ENCODE assay signal across 19 cellular contexts in genomic region chr15:92244703-92245102, GRCh38.
DNase-seq lines count a peak whose midpoint lies in the region; ATAC-seq and TF ChIP-seq lines count a peak whose summit lies in the region.
"Had no signal": no experiment of that assay in that cellular context is flagged by ENCODE, and none has a peak within 500 bp of the region (broad histone marks: within the 10 kb centered on the region; RNA-seq: fewer than 3 reads in every experiment).

No MANE protein-coding gene starts in this region.

- H3K4me3 Mint-ChIP-seq in neural crest cell, result no peak overlapping the region
- H3K4me3 Mint-ChIP-seq in stimulated activated memory B cell treated with anti-CD40 and anti-IgM and Interleukin-4, amounts not matched to agents 10 μg/mL and 1 μg/mL and 100 μg/mL, for 72 hours, result no peak overlapping the region
- no peak overlapping the region for H3K4me3 Mint-ChIP-seq in activated T-cell treated with anti-CD3 and anti-CD28 coated beads, Interleukin-2, amount 50 U/mL, for 24 hours
- H3K4me3 Mint-ChIP-seq: CD4-positive, alpha-beta memory T cell had no signal

- peaks cover 58% of the 10 kb centered on the region for H3K27me3 ChIP-seq in BE2C
- H3K27me3 ChIP-seq in WERI-Rb-1 (ENCODE audit: insufficient read depth, low read depth, severe bottlenecking), result peaks cover 40% of the 10 kb centered on the region

- no peaks in the 10 kb centered on the region for H3K4me1 ChIP-seq in BE2C

- H3K36me3 ChIP-seq in BE2C, result no peaks in the 10 kb centered on the region
- H3K36me3 ChIP-seq in WERI-Rb-1, result no peaks in the 10 kb centered on the region
- H3K36me3 ChIP-seq: MG63 had no signal

- H3K27me3 Mint-ChIP-seq in neural crest cell (ENCODE audit: low read depth), result peaks cover 39% of the 10 kb centered on the region
- no peaks in the 10 kb centered on the region for H3K27me3 Mint-ChIP-seq in stimulated activated memory B cell treated with anti-CD40 and anti-IgM and Interleukin-4, amounts not matched to agents 10 μg/mL and 1 μg/mL and 100 μg/mL, for 72 hours
- peaks cover 39% of the 10 kb centered on the region for H3K27me3 Mint-ChIP-seq in activated T-cell treated with anti-CD3 and anti-CD28 coated beads, Interleukin-2, amount 50 U/mL, for 24 hours

- ATAC-seq in stimulated activated memory B cell treated with anti-CD40 and anti-IgM and Interleukin-4, amounts not matched to agents 10 μg/mL and 1 μg/mL and 100 μg/mL, for 72 hours, result no peak
- ATAC-seq: HepG2 had no signal

- H3K4me1 Mint-ChIP-seq in neural crest cell, result no peaks in the 10 kb centered on the region
- no peaks in the 10 kb centered on the region for H3K4me1 Mint-ChIP-seq in stimulated activated memory B cell treated with anti-CD40 and anti-IgM and Interleukin-4, amounts not matched to agents 10 μg/mL and 1 μg/mL and 100 μg/mL, for 72 hours
- no peaks in the 10 kb centered on the region for H3K4me1 Mint-ChIP-seq in activated T-cell treated with anti-CD3 and anti-CD28 coated beads, Interleukin-2, amount 50 U/mL, for 24 hours (ENCODE audit: low read depth)
- H3K4me1 Mint-ChIP-seq: CD4-positive, alpha-beta memory T cell had no signal

- H3K9me3 Mint-ChIP-seq in neural crest cell, result peaks cover 10% of the 10 kb centered on the region
- peaks cover 7% of the 10 kb centered on the region for H3K9me3 Mint-ChIP-seq in stimulated activated memory B cell treated with anti-CD40 and anti-IgM and Interleukin-4, amounts not matched to agents 10 μg/mL and 1 μg/mL and 100 μg/mL, for 72 hours
- H3K9me3 Mint-ChIP-seq in activated T-cell treated with anti-CD3 and anti-CD28 coated beads, Interleukin-2, amount 50 U/mL, for 24 hours, result no peaks in the 10 kb centered on the region

- H3K36me3 Mint-ChIP-seq in neural crest cell (ENCODE audit: low read depth), result no peaks in the 10 kb centered on the region
- no peaks in the 10 kb centered on the region for H3K36me3 Mint-ChIP-seq in stimulated activated memory B cell treated with anti-CD40 and anti-IgM and Interleukin-4, amounts not matched to agents 10 μg/mL and 1 μg/mL and 100 μg/mL, for 72 hours
- no peaks in the 10 kb centered on the region for H3K36me3 Mint-ChIP-seq in activated T-cell treated with anti-CD3 and anti-CD28 coated beads, Interleukin-2, amount 50 U/mL, for 24 hours (ENCODE audit: low read depth)
- H3K36me3 Mint-ChIP-seq: CD4-positive, alpha-beta memory T cell had no signal

- H3K27ac Mint-ChIP-seq in neural crest cell (ENCODE audit: unreplicated experiment), result no peak overlapping the region
- H3K27ac Mint-ChIP-seq in stimulated activated memory B cell treated with anti-CD40 and anti-IgM and Interleukin-4, amounts not matched to agents 10 μg/mL and 1 μg/mL and 100 μg/mL, for 72 hours, result no peak overlapping the region
- H3K27ac Mint-ChIP-seq in activated T-cell treated with anti-CD3 and anti-CD28 coated beads, Interleukin-2, amount 50 U/mL, for 24 hours, result no peak overlapping the region
- H3K27ac Mint-ChIP-seq: CD4-positive, alpha-beta memory T cell had no signal

- H3K27ac ChIP-seq in WERI-Rb-1, result no peak overlapping the region
- H3K27ac ChIP-seq: GM23248, KMS-11 had no signal

- H3K4me3 ChIP-seq in BE2C (ENCODE audit: low read depth, low read length) (no peak overlapping the region), WERI-Rb-1 (ENCODE audit: low read depth, low read length) (no peak overlapping the region)
- H3K4me3 ChIP-seq: GM23248, MG63 had no signal

- DNase-seq in BE2C, result no peak
- DNase-seq in WERI-Rb-1, result peak; percentile 11
- no peak for DNase-seq in neural crest cell (ENCODE audit: low read depth, low spot score)
- no peak for DNase-seq in activated T-cell treated with anti-CD3 and anti-CD28 coated beads, Interleukin-2, amount 50 U/mL, for 24 hours
- no peak for DNase-seq in NCI-H187 (lab: John Stamatoyannopoulos, UW)
- DNase-seq: Calu3; CD4-positive, alpha-beta memory T cell; DMS53; GM23248; MG63; NCI-H1105; NCI-H1694 treated with DMSO at 0.1 percent for 48 hours; NCI-H226; NCI-H524 treated with DMSO at 0.1 percent for 48 hours; SIG-M5 had no signal

- TF ChIP-seq CTCF in BE2C (IDR thresholded peaks at IDR 0.05; ENCODE audit: low read depth, low read length), result peak; percentile 30
- TF ChIP-seq CTCF in GM12874 (IDR thresholded peaks at IDR 0.05; ENCODE audit: insufficient read depth, low read depth, low read length), result 0 out of 2 replicates have a peak, but pooled peaks have one; percentile 8
- TF ChIP-seq CTCF in WERI-Rb-1 (IDR thresholded peaks at IDR 0.05; ENCODE audit: low read depth, low read length), result 0 out of 2 replicates have a peak, but pooled peaks have one; percentile 25
- peak; percentile 27 for TF ChIP-seq CTCF in neural crest cell (conservative IDR thresholded peaks at IDR 0.05)

- H3K9me3 ChIP-seq in BE2C, result no peaks in the 10 kb centered on the region
- H3K9me3 ChIP-seq in WERI-Rb-1 (ENCODE audit: severe bottlenecking), result no peaks in the 10 kb centered on the region
- H3K9me3 ChIP-seq: MG63 had no signal
